Comparison of ENCODE assay signal across 9 cellular contexts in the genomic region with DNA sequence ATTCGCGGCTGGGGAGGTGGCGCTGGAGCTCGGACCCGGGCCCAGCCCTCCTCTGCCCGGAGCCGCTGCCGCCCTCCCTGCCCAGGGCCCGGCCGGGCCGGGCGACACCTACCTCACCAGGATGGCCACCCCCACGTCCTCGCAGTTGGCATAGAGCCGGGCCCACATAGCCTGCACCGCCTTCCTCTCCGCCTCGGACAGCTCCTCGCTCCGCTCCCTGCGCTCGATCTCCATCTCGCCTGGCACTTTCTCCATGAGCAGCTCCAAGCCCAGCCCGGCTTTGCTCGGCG. TPM values are rescaled to one million over a fixed set of nuclear protein-coding genes. Genes with fewer than 3 reads are reported as not detected.
DNase-seq lines count a peak whose midpoint lies in the region; ATAC-seq and TF ChIP-seq lines count a peak whose summit lies in the region.
"Had no signal": no experiment of that assay in that cellular context is flagged by ENCODE, and none has a peak within 500 bp of the region (broad histone marks: within the 10 kb centered on the region; RNA-seq: fewer than 3 reads in every experiment).

No MANE protein-coding gene starts in this region.

- TF ChIP-seq CTCF in BE2C (IDR thresholded peaks at IDR 0.05; ENCODE audit: low read depth, low read length) (no peak), right atrium auricular region (IDR thresholded peaks at IDR 0.05) (no peak)

- no peak overlapping the region for H3K9ac ChIP-seq in rectal smooth muscle tissue (ENCODE audit: low read length)

- H3K4me3 ChIP-seq in BE2C (ENCODE audit: low read depth, low read length) = peak overlapping the region; percentile 84
- peak overlapping the region; percentile 52 to 62 for H3K4me3 ChIP-seq in right atrium auricular region
- peak overlapping the region; percentile 52 for H3K4me3 ChIP-seq in rectal smooth muscle tissue (ENCODE audit: low read length)
- H3K4me3 ChIP-seq: K562 had no signal

- H3K9me3 ChIP-seq in BE2C (no peaks in the 10 kb centered on the region), right atrium auricular region (no peaks in the 10 kb centered on the region)

- ATAC-seq in HG03139 (IDR thresholded peaks at IDR 0.05; ENCODE audit: unreplicated experiment) = no peak
- ATAC-seq: K562 had no signal

- H3K4me1 ChIP-seq in BE2C (peaks cover 37% of the 10 kb centered on the region), right atrium auricular region (peaks cover 0 to 76% of the 10 kb centered on the region in 2 donors), rectal smooth muscle tissue (ENCODE audit: control insufficient read depth, insufficient read depth, low read length) (peaks cover 9% of the 10 kb centered on the region)

- in situ Hi-C loops in KBM-7 (cut with MboI; ENCODE audit: low pct_unique_long_range_greater_than_20kb, low sequenced_read_pairs) = no loop called here

- peaks cover 46% of the 10 kb centered on the region for H3K36me3 ChIP-seq in BE2C
- no peaks in the 10 kb centered on the region for H3K36me3 ChIP-seq in right atrium auricular region
- no peaks in the 10 kb centered on the region for H3K36me3 ChIP-seq in rectal smooth muscle tissue (ENCODE audit: control insufficient read depth, insufficient read depth, low read length)

- H3K27me3 ChIP-seq in BE2C (no peaks in the 10 kb centered on the region), right atrium auricular region (no peaks in the 10 kb centered on the region), rectal smooth muscle tissue (ENCODE audit: control insufficient read depth, insufficient read depth, low read length) (peaks cover 8% of the 10 kb centered on the region)

- H3K27ac ChIP-seq in right atrium auricular region = peak overlapping the region; percentile 85 to 89
- peak overlapping the region; percentile 30 for H3K27ac ChIP-seq in rectal smooth muscle tissue (ENCODE audit: low read depth, low read length)

- peak; percentile 54 for DNase-seq in BE2C
- DNase-seq in amniotic epithelial cell (ENCODE audit: low read depth) = peak; percentile 50
- no peak for DNase-seq in right atrium auricular region (ENCODE audit: low spot score)
- no peak for DNase-seq in activated T-cell treated with anti-CD3 and anti-CD28 coated beads for 4 hours
- DNase-seq in KBM-7 = no peak
- DNase-seq in GDM1 (lab: John Stamatoyannopoulos, UW) = no peak

RNA-seq across cellular contexts. Expression of gene CYGB, which starts 0.3 kb away (rescaled TPM):
- 160 TPM for polyA plus RNA-seq in BE2C (2012; ENCODE audit: insufficient read depth, insufficient read length, low read depth)
- total RNA-seq in right atrium auricular region = 10 to 100 TPM; 23.0 to 48.7 TPM

RNA-seq across cellular contexts. Expression of gene PRCD, which starts 2.6 kb away (rescaled TPM):
- polyA plus RNA-seq in BE2C (2012; ENCODE audit: insufficient read depth, insufficient read length, low read depth) = 44.2 TPM
- 1 to 10 TPM; 2.1 to 3.5 TPM for total RNA-seq in right atrium auricular region
- total RNA-seq: K562 had no signal

RNA-seq across cellular contexts. Expression of gene RHBDF2, which starts 36.0 kb away (rescaled TPM):
- polyA plus RNA-seq in BE2C (2012; ENCODE audit: insufficient read depth, insufficient read length, low read depth) = 4.0 TPM
- 10 to 100 TPM; 13.6 to 14.8 TPM for total RNA-seq in right atrium auricular region

RNA-seq across cellular contexts. Expression of gene ST6GALNAC2, which starts 48.4 kb away (rescaled TPM):
- not detected for polyA plus RNA-seq in BE2C (2012; ENCODE audit: insufficient read depth, insufficient read length, low read depth)
- 1 to 10 TPM; 4.5 to 6.4 TPM for total RNA-seq in right atrium auricular region
- total RNA-seq: K562 had no signal

Comparison
In these comparisons a context has a peak if more than half of its experiments do, and no peak if none do; other contexts are left out.
1. DNase-seq: peak in BE2C (single experiment) and amniotic epithelial cell (single experiment); none in right atrium auricular region (single experiment), activated T-cell treated with anti-CD3 and anti-CD28 coated beads for 4 hours (single experiment), KBM-7 (single experiment) and GDM1 (single experiment).
2. Peak in every context shown above with its lines, with median percentiles within 50 percentile points of each other: H3K4me3 ChIP-seq.